Comparison of ENCODE assay signal across 8 cellular contexts in the genomic region with DNA sequence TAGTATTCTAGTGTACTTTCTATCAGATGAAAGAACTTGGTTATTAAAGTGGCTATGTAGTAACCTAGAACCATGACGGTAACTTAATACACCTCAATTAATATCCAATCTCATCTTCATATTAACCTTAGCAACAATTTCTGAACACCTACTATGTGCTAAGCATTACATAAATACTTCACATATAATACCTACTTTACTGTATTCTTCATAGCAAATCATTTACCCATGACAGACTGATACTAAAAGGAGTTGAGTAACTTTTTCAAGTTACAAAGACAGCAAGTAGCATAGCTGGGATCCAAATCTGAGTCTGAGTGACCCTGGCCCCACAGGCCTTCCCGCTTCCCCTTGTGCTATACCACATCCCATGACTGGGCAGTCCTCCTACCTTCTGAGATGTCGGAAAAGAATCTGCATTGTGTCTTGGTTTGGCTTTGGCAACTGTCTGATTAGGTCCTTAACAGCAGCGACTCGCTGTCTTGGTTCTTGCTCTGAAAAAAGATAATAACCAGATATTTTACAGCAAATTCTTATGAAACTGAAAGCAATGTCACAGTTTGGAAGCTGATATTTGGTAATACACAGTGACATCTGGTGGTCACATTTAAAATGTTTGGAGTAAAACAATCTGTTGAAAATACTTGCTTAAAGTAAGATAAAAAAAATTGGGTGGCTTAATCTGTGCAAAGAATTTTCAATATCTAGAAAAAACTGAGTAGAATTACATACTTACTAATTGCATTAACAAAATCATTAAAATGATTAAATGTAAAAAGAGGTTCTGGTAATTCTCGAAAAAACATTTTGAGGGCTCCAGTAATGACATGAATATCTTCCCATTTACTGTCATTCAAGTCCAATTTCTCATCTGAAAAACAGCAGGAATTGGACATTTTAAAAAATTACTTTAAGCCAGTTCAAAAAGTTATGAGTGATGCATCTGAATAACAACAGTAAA.
DNase-seq lines count a peak whose midpoint lies in the region; ATAC-seq lines count a peak whose summit lies in the region.

No MANE protein-coding gene starts in this region.

- intact Hi-C loops in left ventricle myocardium superior (cut with micrococcal nuclease) = loop anchor here (10.0 kb wide), 1 partner anchor 1054 kb away; no protein-coding TSS in a partner anchor

- ATAC-seq in GM21825 (IDR thresholded peaks at IDR 0.05; ENCODE audit: unreplicated experiment) = peak; percentile 70
- ATAC-seq in left ventricle myocardium superior = peak; percentile 81

- DNase-seq in NOMO-1 (lab: John Stamatoyannopoulos, UW; ENCODE audit: unreplicated experiment in 2 of 2) (peak; percentile 39 to 72), NOMO-1 treated with dmso at 0.1 percent for 144 hours (lab: John Stamatoyannopoulos, UW; ENCODE audit: unreplicated experiment) (no peak), NCI-H524 treated with DMSO at 0.1 percent for 48 hours (lab: John Stamatoyannopoulos, UW) (peak; percentile 1), amniotic stem cell (lab: John Stamatoyannopoulos, UW) (peak; percentile 61), left ventricle myocardium superior (no peak), renal cortical epithelial cell (ENCODE audit: low read depth) (peak; percentile 63)
- no peak for DNase-seq in effector CD4-positive, alpha-beta T cell

Comparison
In these comparisons a context has a peak if more than half of its experiments do, and no peak if none do; other contexts are left out.
1. DNase-seq: peak in NOMO-1 (2 of 2), NCI-H524 treated with DMSO at 0.1 percent for 48 hours (single experiment), amniotic stem cell (single experiment) and renal cortical epithelial cell (single experiment); none in NOMO-1 treated with dmso at 0.1 percent for 144 hours (single experiment), left ventricle myocardium superior (single experiment) and effector CD4-positive, alpha-beta T cell (single experiment).